ENCODE assay signal across 8 cellular contexts in the genomic region with DNA sequence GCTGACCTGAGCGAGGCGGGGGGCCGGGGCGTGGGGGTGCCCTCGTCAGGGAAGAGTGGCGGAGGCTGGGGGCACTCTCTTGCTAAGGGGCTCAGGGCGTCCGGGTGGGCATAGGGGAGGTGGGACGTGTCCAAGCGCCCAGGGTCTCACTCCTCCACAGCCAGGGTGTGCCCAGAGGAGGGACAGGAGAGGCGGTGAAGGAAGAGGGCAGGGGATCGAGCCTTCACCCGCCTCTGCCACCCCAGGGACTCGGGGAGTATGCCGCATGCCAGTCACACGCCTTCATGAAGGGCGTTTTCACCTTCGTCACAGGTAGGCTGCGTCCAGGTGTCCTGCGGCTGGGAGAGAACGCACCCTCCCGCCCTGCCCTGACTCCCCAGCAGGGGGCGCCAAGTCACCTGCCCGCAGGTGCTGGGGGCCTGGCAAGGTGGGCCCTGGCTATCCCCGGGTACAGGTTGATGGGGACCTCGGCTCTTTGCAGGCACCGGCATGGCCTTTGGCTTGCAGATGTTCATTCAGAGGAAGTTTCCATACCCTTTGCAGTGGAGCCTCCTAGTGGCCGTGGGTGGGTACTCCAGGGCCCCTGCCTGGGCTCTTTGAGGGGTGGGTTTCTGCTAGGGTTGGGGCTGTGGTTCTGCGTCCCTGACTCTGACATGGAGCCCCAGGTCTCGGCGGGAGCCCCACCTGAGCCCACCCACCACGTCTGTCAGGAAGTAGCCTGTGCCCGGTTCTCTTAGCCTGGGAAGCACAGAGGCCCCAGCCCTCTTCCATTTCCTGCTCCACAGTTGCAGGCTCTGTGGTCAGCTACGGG.
DNase-seq lines count a peak whose midpoint lies in the region; ATAC-seq and TF ChIP-seq lines count a peak whose summit lies in the region.

No MANE protein-coding gene starts in this region.

- DNase-seq in NCI-H1417 (lab: John Stamatoyannopoulos, UW) (peak; percentile 36 to 87 (median 86)), NCI-H1417 treated with DMSO at 0.1 percent for 48 hours (lab: John Stamatoyannopoulos, UW) (no peak), HuH-7 (ENCODE audit: low spot score) (peak; percentile 49), iPS DF 19.7 (ENCODE audit: low read depth, low spot score) (peak; percentile 72)
- peak; percentile 25 for DNase-seq in activated naive CD8-positive, alpha-beta T cell treated with anti-CD3 and anti-CD28 coated beads, Interleukin-2, amount 50 U/mL, for 16 hours (ENCODE audit: low read depth, low spot score)

- H3K27ac ChIP-seq in skin epidermis = peak overlapping the region; percentile 77 to 99 (median 96)

- H3K4me3 ChIP-seq in skin epidermis = peak overlapping the region; percentile 50 to 74 (median 60)

- ATAC-seq in SK-N-SH treated with all-trans-retinoic acid at 6 μM for 48 hours = peak; percentile 14
- no peak for ATAC-seq in GM18861 (IDR thresholded peaks at IDR 0.05; ENCODE audit: unreplicated experiment)

TF ChIP-seq in SK-N-SH treated with all-trans-retinoic acid at 6 μM for 48 hours, 23 proteins besides CTCF, POLR2A, EP300 and RAD21:
- TF ChIP-seq PPARA (CRISPR knock-in tag; IDR thresholded peaks at IDR 0.05; ENCODE audit: borderline replicate concordance) (no peak), TCF4 (CRISPR knock-in tag; IDR thresholded peaks at IDR 0.05; ENCODE audit: borderline replicate concordance) (no peak), ISL1 (CRISPR knock-in tag; IDR thresholded peaks at IDR 0.05) (no peak)
- TF ChIP-seq, protein P1, sequence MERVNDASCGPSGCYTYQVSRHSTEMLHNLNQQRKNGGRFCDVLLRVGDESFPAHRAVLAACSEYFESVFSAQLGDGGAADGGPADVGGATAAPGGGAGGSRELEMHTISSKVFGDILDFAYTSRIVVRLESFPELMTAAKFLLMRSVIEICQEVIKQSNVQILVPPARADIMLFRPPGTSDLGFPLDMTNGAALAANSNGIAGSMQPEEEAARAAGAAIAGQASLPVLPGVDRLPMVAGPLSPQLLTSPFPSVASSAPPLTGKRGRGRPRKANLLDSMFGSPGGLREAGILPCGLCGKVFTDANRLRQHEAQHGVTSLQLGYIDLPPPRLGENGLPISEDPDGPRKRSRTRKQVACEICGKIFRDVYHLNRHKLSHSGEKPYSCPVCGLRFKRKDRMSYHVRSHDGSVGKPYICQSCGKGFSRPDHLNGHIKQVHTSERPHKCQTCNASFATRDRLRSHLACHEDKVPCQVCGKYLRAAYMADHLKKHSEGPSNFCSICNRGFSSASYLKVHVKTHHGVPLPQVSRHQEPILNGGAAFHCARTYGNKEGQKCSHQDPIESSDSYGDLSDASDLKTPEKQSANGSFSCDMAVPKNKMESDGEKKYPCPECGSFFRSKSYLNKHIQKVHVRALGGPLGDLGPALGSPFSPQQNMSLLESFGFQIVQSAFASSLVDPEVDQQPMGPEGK (CRISPR knock-in tag; IDR thresholded peaks at IDR 0.05; ENCODE audit: borderline replicate concordance) = no peak
